5 cellular contexts compared by ENCODE assay signal in the genomic region with DNA sequence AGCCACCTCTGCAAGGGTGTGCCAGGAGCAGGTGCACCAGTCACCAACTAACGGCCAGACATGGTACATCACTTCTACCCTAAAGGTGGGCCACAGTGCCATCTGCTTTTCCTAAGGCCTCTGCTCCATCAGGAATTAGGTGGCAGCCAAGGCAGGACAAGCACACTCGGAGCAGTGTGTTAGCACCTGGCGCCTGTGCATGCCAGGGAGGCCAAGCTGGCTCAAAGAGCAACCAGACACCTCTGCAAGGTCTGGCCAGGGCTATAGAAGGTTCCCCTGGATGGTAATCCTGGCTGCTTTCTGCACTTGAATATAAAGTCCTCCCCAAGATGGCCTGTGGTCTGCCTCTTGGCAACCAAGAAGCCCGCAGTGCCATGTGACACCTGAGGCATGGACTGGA. TPM values are rescaled to one million over a fixed set of nuclear protein-coding genes. Genes with fewer than 3 reads are reported as not detected.
"Had no signal": no experiment of that assay in that cellular context is flagged by ENCODE, and none has a peak within 500 bp of the region (broad histone marks: within the 10 kb centered on the region; RNA-seq: fewer than 3 reads in every experiment).

No MANE protein-coding gene starts in this region.

RNA-seq across cellular contexts. Expression of a gene that starts 45.4 kb away (rescaled TPM):
- total RNA-seq: HepG2, HT-29, IMR-90, K562 had no signal
- polyA plus RNA-seq: HepG2, IgD-negative memory B cell, IMR-90, K562 had no signal
